In genomic region chr2:234425923-234426603, GRCh38 we compare ENCODE assay signal across 8 cellular contexts.
DNase-seq lines count a peak whose midpoint lies in the region; ATAC-seq, FAIRE-seq and TF ChIP-seq lines count a peak whose summit lies in the region.

No MANE protein-coding gene starts in this region.

- H3K4me2 ChIP-seq in BLaER1 treated with 17β-estradiol and CSF1 and Interleukin-3, amounts not matched to agents 10 nM and 100 nM: peak overlapping the region; percentile 71 to 93 (median 87)
- H3K4me2 ChIP-seq in Karpas-422 (ENCODE audit: low read depth, low read length, poor library complexity, severe bottlenecking) (no peak overlapping the region), neural progenitor cell (no peak overlapping the region)

- H3F3A ChIP-seq in neural progenitor cell (ENCODE audit: low read depth): peaks cover 45% of the 10 kb centered on the region

- FAIRE-seq in kidney (lab: Jason Lieb, UNC): no peak

- no peaks in the 10 kb centered on the region for H3K79me2 ChIP-seq in Karpas-422 (ENCODE audit: low read length)
- no peaks in the 10 kb centered on the region for H3K79me2 ChIP-seq in neural progenitor cell (ENCODE audit: low read depth)

- peaks cover 53% of the 10 kb centered on the region for H3K4me1 Mint-ChIP-seq in neural progenitor cell

- H3K9me2 ChIP-seq in Karpas-422 (replicated peaks; ENCODE audit: insufficient read depth, low read length): no peaks in the 10 kb centered on the region

- peak; percentile 79 for ATAC-seq in GM21390 (IDR thresholded peaks at IDR 0.05; ENCODE audit: unreplicated experiment)

- no peaks in the 10 kb centered on the region for H3K36me3 Mint-ChIP-seq in neural progenitor cell

- H3K4me3 ChIP-seq in BLaER1 treated with 17β-estradiol and CSF1 and Interleukin-3, amounts not matched to agents 10 nM and 100 nM: peak overlapping the region in 8 of 10 experiments; percentile 5 to 38 (median 24); a peak in 14 of 20 replicates
- H3K4me3 ChIP-seq in Karpas-422 (ENCODE audit: low read length) (no peak overlapping the region), neural progenitor cell (no peak overlapping the region), kidney (ENCODE audit: low read length in 2 of 2) (no peak overlapping the region)

- no peaks in the 10 kb centered on the region for H3K36me3 ChIP-seq in BLaER1 treated with 17β-estradiol and CSF1 and Interleukin-3, amounts not matched to agents 10 nM and 100 nM
- H3K36me3 ChIP-seq in Karpas-422 (ENCODE audit: insufficient read depth, low read length) (no peaks in the 10 kb centered on the region), neural progenitor cell (no peaks in the 10 kb centered on the region), kidney (ENCODE audit: control insufficient read depth in 1 of 2, insufficient read depth in 2 of 2, low read length in 2 of 2) (no peaks in the 10 kb centered on the region)

- H3K9me3 Mint-ChIP-seq in neural progenitor cell: peaks cover 10% of the 10 kb centered on the region

- peak overlapping the region; percentile 56 to 92 (median 85) for H3K27ac ChIP-seq in BLaER1 treated with 17β-estradiol and CSF1 and Interleukin-3, amounts not matched to agents 10 nM and 100 nM
- H3K27ac ChIP-seq in Karpas-422 (ENCODE audit: low read length): no peak overlapping the region
- H3K27ac ChIP-seq in neural progenitor cell: no peak overlapping the region
- H3K27ac ChIP-seq in kidney (ENCODE audit: low read depth in 2 of 2, low read length in 2 of 2): no peak overlapping the region

- TF ChIP-seq CTCF in neural progenitor cell (IDR thresholded peaks at IDR 0.05) (no peak), kidney (IDR thresholded peaks at IDR 0.05; ENCODE audit: borderline replicate concordance, extremely low read depth, insufficient read depth) (no peak)

- no peak overlapping the region for H3K4me3 Mint-ChIP-seq in neural progenitor cell

- peak overlapping the region; percentile 14 to 78 (median 73); a peak in 21 of 22 replicates for H3K9ac ChIP-seq in BLaER1 treated with 17β-estradiol and CSF1 and Interleukin-3, amounts not matched to agents 10 nM and 100 nM
- no peak overlapping the region for H3K9ac ChIP-seq in Karpas-422 (ENCODE audit: low read length)
- no peak overlapping the region for H3K9ac ChIP-seq in neural progenitor cell
- no peak overlapping the region for H3K9ac ChIP-seq in kidney (ENCODE audit: low read length in 2 of 2)

- peaks cover 71 to 87% (median 83%) of the 10 kb centered on the region in 10 experiments for H3K4me1 ChIP-seq in BLaER1 treated with 17β-estradiol and CSF1 and Interleukin-3, amounts not matched to agents 10 nM and 100 nM
- H3K4me1 ChIP-seq in Karpas-422 (ENCODE audit: low read length) (0 out of 2 replicates have a peak, but pooled peaks cover 2% of the 10 kb centered on the region), neural progenitor cell (peaks cover 24% of the 10 kb centered on the region), kidney (ENCODE audit: control insufficient read depth in 1 of 2, insufficient read depth in 1 of 2, low read depth in 1 of 2, low read length in 2 of 2) (peaks cover 0 to 3% of the 10 kb centered on the region in 2 donors)

- DNase-seq in Karpas-422 (peak; percentile 34), activated T-helper 1 cell treated with Interleukin-2 at 50 U/mL for 16 hours (ENCODE audit: low read depth) (peak; percentile 74), neural progenitor cell (ENCODE audit: low spot score) (no peak), kidney (no peak), T1000 (lab: John Stamatoyannopoulos, UW) (no peak), DMS53 (lab: John Stamatoyannopoulos, UW) (no peak)

- no peaks in the 10 kb centered on the region for H3K27me3 ChIP-seq in BLaER1 treated with 17β-estradiol and CSF1 and Interleukin-3, amounts not matched to agents 10 nM and 100 nM
- H3K27me3 ChIP-seq in Karpas-422 (ENCODE audit: low read length) (no peaks in the 10 kb centered on the region), neural progenitor cell (no peaks in the 10 kb centered on the region)

- intact Hi-C loops in kidney (cut with DNase I): no loop called here

- peaks cover 0 to 11% (median 0%) of the 10 kb centered on the region in 11 experiments; a peak in 7 of 22 replicates for H3K9me3 ChIP-seq in BLaER1 treated with 17β-estradiol and CSF1 and Interleukin-3, amounts not matched to agents 10 nM and 100 nM (replicated peaks in 1 of 11)
- H3K9me3 ChIP-seq in Karpas-422 (ENCODE audit: low read length) (no peaks in the 10 kb centered on the region), neural progenitor cell (ENCODE audit: low read depth) (no peaks in the 10 kb centered on the region), kidney (ENCODE audit: control insufficient read depth in 1 of 2, low read length in 2 of 2) (no peaks in the 10 kb centered on the region)

- H2AFZ ChIP-seq in Karpas-422 (ENCODE audit: low read length) (no peak overlapping the region), neural progenitor cell (replicated peaks) (peak overlapping the region; percentile 21)

- peak overlapping the region; percentile 95 for H3K27ac Mint-ChIP-seq in neural progenitor cell

- H4K20me1 ChIP-seq in BLaER1 treated with 17β-estradiol and CSF1 and Interleukin-3, amounts not matched to agents 10 nM and 100 nM: no peaks in the 10 kb centered on the region
- H4K20me1 ChIP-seq in Karpas-422 (ENCODE audit: insufficient read depth, low read depth, low read length) (no peaks in the 10 kb centered on the region), neural progenitor cell (ENCODE audit: low read depth) (no peaks in the 10 kb centered on the region)

- H3K27me3 Mint-ChIP-seq in neural progenitor cell (ENCODE audit: insufficient read depth, low read depth): peaks cover 5% of the 10 kb centered on the region

Comparison
In these comparisons a context has a peak if more than half of its experiments do, and no peak if none do; other contexts are left out.
1. H3K27ac ChIP-seq: peak in BLaER1 treated with 17β-estradiol and CSF1 and Interleukin-3, amounts not matched to agents 10 nM and 100 nM (11 of 11); none in Karpas-422 (single experiment), neural progenitor cell (single experiment) and kidney (0 of 2).
2. H3K4me2 ChIP-seq: peak in BLaER1 treated with 17β-estradiol and CSF1 and Interleukin-3, amounts not matched to agents 10 nM and 100 nM (11 of 11); none in Karpas-422 (single experiment) and neural progenitor cell (single experiment).
3. H3K4me3 ChIP-seq: peak in BLaER1 treated with 17β-estradiol and CSF1 and Interleukin-3, amounts not matched to agents 10 nM and 100 nM (8 of 10); none in Karpas-422 (single experiment), neural progenitor cell (single experiment) and kidney (0 of 2).
4. H3K9ac ChIP-seq: peak in BLaER1 treated with 17β-estradiol and CSF1 and Interleukin-3, amounts not matched to agents 10 nM and 100 nM (11 of 11); none in Karpas-422 (single experiment), neural progenitor cell (single experiment) and kidney (0 of 2).
5. DNase-seq: peak in Karpas-422 (single experiment) and activated T-helper 1 cell treated with Interleukin-2 at 50 U/mL for 16 hours (single experiment); none in neural progenitor cell (single experiment), kidney (single experiment), T1000 (single experiment) and DMS53 (single experiment).